In genomic region chr1:175765293-175765692, GRCh38 we compare ENCODE assay signal across 3 cellular contexts.
A peak's percentile ranks its signal among the peaks of the same experiment; 100 is the strongest.
TF ChIP-seq lines count a peak whose summit lies in the region.

No MANE protein-coding gene starts in this region.

TF ChIP-seq in HEK293, 187 proteins besides CTCF, POLR2A, EP300 and RAD21:
- TF ChIP-seq ZNF488 (tag by site-specific recombination; IDR thresholded peaks at IDR 0.05) (0 out of 2 replicates have a peak, but pooled peaks have one; percentile 28), ZFP3 (tag by site-specific recombination; IDR thresholded peaks at IDR 0.05; ENCODE audit: low read depth) (no peak), ZNF19 (tag by site-specific recombination; IDR thresholded peaks at IDR 0.05; ENCODE audit: low read depth) (no peak), ZNF670 (tag by site-specific recombination; IDR thresholded peaks at IDR 0.05; ENCODE audit: low read depth) (0 out of 2 replicates have a peak, but pooled peaks have one; percentile 62), ZNF248 (tag by site-specific recombination; IDR thresholded peaks at IDR 0.05) (0 out of 2 replicates have a peak, but pooled peaks have one; percentile 18), ZNF157 (tag by site-specific recombination; IDR thresholded peaks at IDR 0.05) (0 out of 2 replicates have a peak, but pooled peaks have one; percentile 29), ZNF571 (tag by site-specific recombination; IDR thresholded peaks at IDR 0.05) (0 out of 2 replicates have a peak, but pooled peaks have one; percentile 15)

TF ChIP-seq in K562, 482 proteins besides CTCF, POLR2A, EP300 and RAD21:
- TF ChIP-seq HBP1 (CRISPR knock-in tag; IDR thresholded peaks at IDR 0.05) (0 out of 2 replicates have a peak, but pooled peaks have one; percentile 10), NR2C2 (CRISPR knock-in tag; IDR thresholded peaks at IDR 0.05) (no peak), NR2C2 (tag; IDR thresholded peaks at IDR 0.05) (no peak), ELF4 (CRISPR knock-in tag; IDR thresholded peaks at IDR 0.05) (0 out of 2 replicates have a peak, but pooled peaks have one; percentile 42)

TF ChIP-seq in H1, 55 proteins besides CTCF, POLR2A, EP300 and RAD21:
- TF ChIP-seq MAFK (IDR thresholded peaks at IDR 0.05; ENCODE audit: low read depth, low read length) (no peak), USF2 (IDR thresholded peaks at IDR 0.05; ENCODE audit: low read length) (no peak), HDAC6 (IDR thresholded peaks at IDR 0.05; ENCODE audit: low read depth, low read length) (no peak), TCF12 (IDR thresholded peaks at IDR 0.05; ENCODE audit: low read depth, low read length) (no peak), GTF2F1 (IDR thresholded peaks at IDR 0.05; ENCODE audit: borderline replicate concordance, low read depth, low read length) (no peak), FOSL1 (IDR thresholded peaks at IDR 0.05; ENCODE audit: insufficient read depth, low read depth, low read length) (no peak), SP2 (IDR thresholded peaks at IDR 0.05; ENCODE audit: low read length) (no peak)
